Comparison of ENCODE assay signal across 12 cellular contexts in genomic region chr19:7657047-7657779, GRCh38. TPM values are rescaled to one million over a fixed set of nuclear protein-coding genes. Genes with fewer than 3 reads are reported as not detected.
A peak's percentile ranks its signal among the peaks of the same experiment; 100 is the strongest.
DNase-seq lines count a peak whose midpoint lies in the region.
"Had no signal": no experiment of that assay in that cellular context is flagged by ENCODE, and none has a peak within 500 bp of the region (broad histone marks: within the 10 kb centered on the region; RNA-seq: fewer than 3 reads in every experiment).

No MANE protein-coding gene starts in this region.

- H2BK12ac ChIP-seq in neuronal stem cell (ENCODE audit: low read length) = no peak overlapping the region

- no peak overlapping the region for H4K8ac ChIP-seq in neuronal stem cell (ENCODE audit: low read depth, low read length)

- no peak overlapping the region for H2BK5ac ChIP-seq in neuronal stem cell (ENCODE audit: low read length)

- WGBS in neuronal stem cell (ENCODE audit: extremely low coverage in 2 of 2, insufficient read length in 2 of 2, insufficient replicate concordance in 1 of 2), 2 donors = no CpG with 5 or more reads among the region's 18 CpGs

- H3K9ac ChIP-seq in adipocyte (ENCODE audit: low read length) = no peak overlapping the region
- H3K9ac ChIP-seq in neuronal stem cell (ENCODE audit: low read depth, low read length, poor library complexity) = no peak overlapping the region

- H3K4me3 ChIP-seq in adipocyte (ENCODE audit: low read length) = no peak overlapping the region
- no peak overlapping the region for H3K4me3 ChIP-seq in neuronal stem cell (ENCODE audit: low read length in 2 of 2)

- no peak overlapping the region for H2AK5ac ChIP-seq in neuronal stem cell (ENCODE audit: low read depth, low read length)

- H3K18ac ChIP-seq in neuronal stem cell (ENCODE audit: low read length) = no peak overlapping the region

- H3K4me1 ChIP-seq in adipocyte (ENCODE audit: control insufficient read depth, insufficient read depth, low read length) (peaks cover 6% of the 10 kb centered on the region), neuronal stem cell (ENCODE audit: control insufficient read depth in 2 of 2, insufficient read depth in 1 of 2, low read depth in 1 of 2, low read length in 2 of 2) (peaks cover 2 to 4% of the 10 kb centered on the region in 2 donors)

- H3K9me3 ChIP-seq in adipocyte (ENCODE audit: control insufficient read depth, low read length) (no peaks in the 10 kb centered on the region), neuronal stem cell (replicated peaks in 1 of 2; ENCODE audit: control insufficient read depth in 2 of 2, insufficient read depth in 1 of 2, low read depth in 1 of 2, low read length in 2 of 2) (no peaks in the 10 kb centered on the region)

- no peak overlapping the region for H3K14ac ChIP-seq in neuronal stem cell (ENCODE audit: low read length)

- no peak overlapping the region for H3K4me2 ChIP-seq in neuronal stem cell (ENCODE audit: insufficient read depth, low read length, poor library complexity, severe bottlenecking)

- H2BK15ac ChIP-seq in neuronal stem cell (ENCODE audit: low read length) = no peak overlapping the region

- no peak overlapping the region for H4K91ac ChIP-seq in neuronal stem cell (ENCODE audit: low read depth, low read length, poor library complexity)

- H3K27me3 ChIP-seq in adipocyte (replicated peaks; ENCODE audit: control insufficient read depth, insufficient read depth, low read length) = peaks cover 20% of the 10 kb centered on the region
- peaks cover 0 to 4% (median 0%) of the 10 kb centered on the region in 3 experiments for H3K27me3 ChIP-seq in neuronal stem cell (ENCODE audit: control insufficient read depth in 3 of 3, insufficient read depth in 3 of 3, low read depth in 1 of 3, low read length in 3 of 3)

- no peak overlapping the region for H3K23ac ChIP-seq in neuronal stem cell (ENCODE audit: low read depth, low read length, poor library complexity)

- no peak overlapping the region for H2BK120ac ChIP-seq in neuronal stem cell (ENCODE audit: low read depth, low read length)

- DNase-seq in GDM1 (lab: John Stamatoyannopoulos, UW) (peak; percentile 34), MV-4-11 (lab: John Stamatoyannopoulos, UW) (peak; percentile 99), adipocyte (ENCODE audit: low read depth) (peak; percentile 50), neuronal stem cell (ENCODE audit: low spot score) (no peak), NCI-H1417 (lab: John Stamatoyannopoulos, UW) (no peak), NCI-H1048 (lab: John Stamatoyannopoulos, UW) (no peak), iPS-NIHi11 (ENCODE audit: low spot score) (no peak)
- DNase-seq: DMS79; effector CD8-positive, alpha-beta T cell; NCI-H2171 treated with DMSO at 0.1 percent for 48 hours; nephron progenitor cell; SW 1271 had no signal

- H3K36me3 ChIP-seq in adipocyte (ENCODE audit: control insufficient read depth, insufficient read depth, low read length, severe bottlenecking) (no peaks in the 10 kb centered on the region), neuronal stem cell (replicated peaks in 1 of 2; ENCODE audit: control insufficient read depth in 2 of 2, insufficient read depth in 2 of 2, low read length in 2 of 2) (no peaks in the 10 kb centered on the region)

- peaks cover 1% of the 10 kb centered on the region for H3K79me1 ChIP-seq in neuronal stem cell (ENCODE audit: low read depth, low read length)

- H3K4ac ChIP-seq in neuronal stem cell (ENCODE audit: low read length) = no peak overlapping the region

- peak overlapping the region; percentile 61 for H2AFZ ChIP-seq in neuronal stem cell (ENCODE audit: low read length)

- H3K27ac ChIP-seq in neuronal stem cell (replicated peaks; ENCODE audit: low read length) = no peak overlapping the region

RNA-seq across cellular contexts. Expression of gene RETN, which starts 11.6 kb away (rescaled TPM):
- polyA plus RNA-seq in neuronal stem cell (2013, experiment 1 of 2) = not detected
- polyA plus RNA-seq in neuronal stem cell (2013, experiment 2 of 2) = not detected

RNA-seq across cellular contexts. Expression of gene MCEMP1, which starts 19.7 kb away (rescaled TPM):
- polyA plus RNA-seq in neuronal stem cell (2013, experiment 1 of 2) = not detected
- polyA plus RNA-seq in neuronal stem cell (2013, experiment 2 of 2) = not detected

RNA-seq across cellular contexts. Expression of gene STXBP2, which starts 20.3 kb away (rescaled TPM):
- polyA plus RNA-seq in neuronal stem cell (2013, experiment 1 of 2) = 15.8 TPM
- 14.9 TPM for polyA plus RNA-seq in neuronal stem cell (2013, experiment 2 of 2)

RNA-seq across cellular contexts. Expression of gene TRAPPC5, which starts 23.4 kb away (rescaled TPM):
- polyA plus RNA-seq in neuronal stem cell (2013, experiment 1 of 2) = 57.8 TPM
- 52.6 TPM for polyA plus RNA-seq in neuronal stem cell (2013, experiment 2 of 2)

RNA-seq across cellular contexts. Expression of gene PCP2, which starts 23.7 kb away (rescaled TPM):
- not detected for polyA plus RNA-seq in neuronal stem cell (2013, experiment 1 of 2)
- not detected for polyA plus RNA-seq in neuronal stem cell (2013, experiment 2 of 2)

Comparison
In these comparisons a context has a peak if more than half of its experiments do, and no peak if none do; other contexts are left out.
1. DNase-seq: peak in GDM1 (single experiment), MV-4-11 (single experiment) and adipocyte (single experiment); none in neuronal stem cell (single experiment), NCI-H1417 (0 of 3), NCI-H1048 (single experiment) and iPS-NIHi11 (single experiment).